ENCODE assay signal across 8 cellular contexts in the genomic region with DNA sequence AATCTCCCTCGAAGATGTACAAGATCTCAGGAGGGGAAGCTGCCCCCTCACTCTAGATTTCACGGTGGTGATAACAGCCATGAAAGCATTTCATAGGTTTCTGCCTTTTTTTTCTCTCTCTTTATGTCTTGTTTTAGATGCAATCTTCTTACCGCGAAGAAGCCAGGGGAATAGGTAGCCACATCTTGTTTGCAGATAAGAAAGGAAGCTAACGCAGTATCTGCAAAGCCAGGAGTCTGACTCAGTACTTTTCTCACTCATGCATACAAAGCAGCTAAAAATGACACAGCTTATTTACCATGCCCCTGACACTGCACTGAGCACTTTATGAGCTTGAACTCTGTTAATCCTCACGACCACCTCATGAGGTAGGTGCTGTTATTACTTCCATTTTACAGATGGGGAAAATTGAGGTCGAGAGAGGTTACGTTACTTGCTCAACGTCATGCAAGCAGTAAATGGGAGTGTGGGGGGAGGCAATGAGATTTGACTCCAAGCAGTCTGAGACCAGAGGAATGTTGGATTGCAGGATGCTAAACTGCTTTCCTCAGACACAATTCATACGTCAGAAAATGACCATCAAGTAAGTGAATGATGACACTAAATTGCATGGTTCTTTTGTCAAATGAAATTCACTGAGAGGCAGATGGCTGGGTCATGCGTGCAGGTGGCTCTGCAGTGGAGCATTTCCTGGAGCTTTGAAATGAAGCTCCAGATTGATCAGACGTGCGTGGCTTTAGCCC. TPM values are rescaled to one million over a fixed set of nuclear protein-coding genes. Genes with fewer than 3 reads are reported as not detected.
DNase-seq lines count a peak whose midpoint lies in the region; TF ChIP-seq lines count a peak whose summit lies in the region.

No MANE protein-coding gene starts in this region.

- H3K4me3 Mint-ChIP-seq in osteocyte (ENCODE audit: unreplicated experiment): peak overlapping the region; percentile 72

- no peaks in the 10 kb centered on the region for H3K27me3 ChIP-seq in Peyer's patch
- H3K27me3 ChIP-seq in effector memory CD4-positive, alpha-beta T cell (replicated peaks; ENCODE audit: control insufficient read depth, insufficient read depth, low read length, poor library complexity, severe bottlenecking): no peaks in the 10 kb centered on the region

- DNase-seq in NOMO-1 treated with DMSO at 0.1 percent for 48 hours (lab: John Stamatoyannopoulos, UW; ENCODE audit: unreplicated experiment) (peak; percentile 44), NOMO-1 treated with dmso at 0.1 percent for 144 hours (lab: John Stamatoyannopoulos, UW; ENCODE audit: unreplicated experiment) (no peak), Peyer's patch (no peak), osteocyte (ENCODE audit: extremely low spot score, unreplicated experiment) (no peak), NK-92 (lab: John Stamatoyannopoulos, UW; ENCODE audit: unreplicated experiment) (no peak), NCI-H187 treated with DMSO at 0.1 percent for 48 hours (lab: John Stamatoyannopoulos, UW) (no peak), NCI-H1930 (lab: John Stamatoyannopoulos, UW) (no peak)
- peak in 2 of 3 donors; percentile 13 to 21 for DNase-seq in effector memory CD4-positive, alpha-beta T cell

- H3K9me3 ChIP-seq in Peyer's patch: no peaks in the 10 kb centered on the region
- H3K9me3 ChIP-seq in effector memory CD4-positive, alpha-beta T cell (ENCODE audit: control insufficient read depth, low read length): no peaks in the 10 kb centered on the region

- no peaks in the 10 kb centered on the region for H3K9me3 Mint-ChIP-seq in osteocyte (ENCODE audit: unreplicated experiment)

- H3K27me3 Mint-ChIP-seq in osteocyte (ENCODE audit: unreplicated experiment): no peaks in the 10 kb centered on the region

- H3K27ac ChIP-seq in Peyer's patch: peak overlapping the region; percentile 59 to 99 (median 98)
- peak overlapping the region; percentile 51 for H3K27ac ChIP-seq in effector memory CD4-positive, alpha-beta T cell (ENCODE audit: insufficient read depth, low read length, poor library complexity, severe bottlenecking)

- peak overlapping the region; percentile 96 for H3K27ac Mint-ChIP-seq in osteocyte (ENCODE audit: unreplicated experiment)

- peaks cover 54% of the 10 kb centered on the region for H3K4me1 Mint-ChIP-seq in osteocyte (ENCODE audit: unreplicated experiment)

- no peak for TF ChIP-seq POLR2A in Peyer's patch (IDR thresholded peaks at IDR 0.05)

- peak overlapping the region; percentile 4 to 82 (median 16) for H3K4me3 ChIP-seq in Peyer's patch
- H3K4me3 ChIP-seq in effector memory CD4-positive, alpha-beta T cell (ENCODE audit: insufficient read depth, low read depth, low read length, poor library complexity, severe bottlenecking): peak overlapping the region; percentile 14

- peaks cover 0 to 25% (median 0%) of the 10 kb centered on the region in 3 donors for H3K36me3 ChIP-seq in Peyer's patch
- H3K36me3 ChIP-seq in effector memory CD4-positive, alpha-beta T cell (ENCODE audit: control insufficient read depth, insufficient read depth, low read length): no peaks in the 10 kb centered on the region

- TF ChIP-seq CTCF in Peyer's patch (IDR thresholded peaks at IDR 0.05) (no peak), osteocyte (IDR thresholded peaks at IDR 0.05) (no peak)

- H3K4me1 ChIP-seq in Peyer's patch: peaks cover 0 to 26% (median 2%) of the 10 kb centered on the region in 4 donors
- peaks cover 16% of the 10 kb centered on the region for H3K4me1 ChIP-seq in effector memory CD4-positive, alpha-beta T cell (ENCODE audit: control insufficient read depth, insufficient read depth, low read length, poor library complexity, severe bottlenecking)

- H3K36me3 Mint-ChIP-seq in osteocyte (ENCODE audit: unreplicated experiment): peaks cover 23% of the 10 kb centered on the region

RNA-seq across cellular contexts. Expression of a gene that starts 3.2 kb away (rescaled TPM):
- total RNA-seq in Peyer's patch: 10 to 100 TPM in 3 of 4 donors, 1 to 10 TPM in 1; 3.5 to 19.0 (median 11.5) TPM
- 11.5 and 13.7 TPM in 2 replicates for total RNA-seq in osteocyte

Comparison
In these comparisons a context has a peak if more than half of its experiments do, and no peak if none do; other contexts are left out.
1. DNase-seq: peak in NOMO-1 treated with DMSO at 0.1 percent for 48 hours (single experiment) and effector memory CD4-positive, alpha-beta T cell (2 of 3); none in NOMO-1 treated with dmso at 0.1 percent for 144 hours (single experiment), Peyer's patch (0 of 3), osteocyte (single experiment), NK-92 (single experiment), NCI-H187 treated with DMSO at 0.1 percent for 48 hours (single experiment) and NCI-H1930 (0 of 2).